20 cellular contexts compared by ENCODE assay signal in genomic region chr9:88925471-88925870, GRCh38.
DNase-seq lines count a peak whose midpoint lies in the region; FAIRE-seq and TF ChIP-seq lines count a peak whose summit lies in the region.
"Had no signal": no experiment of that assay in that cellular context is flagged by ENCODE, and none has a peak within 500 bp of the region (broad histone marks: within the 10 kb centered on the region; RNA-seq: fewer than 3 reads in every experiment).

No MANE protein-coding gene starts in this region.

- peak overlapping the region; percentile 15 for H3K18ac ChIP-seq in neuronal stem cell (ENCODE audit: low read length)

- H3K14ac ChIP-seq in neuronal stem cell (ENCODE audit: low read length), result no peak overlapping the region

- TF ChIP-seq CTCF in OCI-LY1 (IDR thresholded peaks at IDR 0.05; ENCODE audit: low read length), result no peak

- peaks cover 77 to 87% (median 81%) of the 10 kb centered on the region in 10 experiments for H3K4me1 ChIP-seq in BLaER1 treated with 17β-estradiol and CSF1 and Interleukin-3, amounts not matched to agents 10 nM and 100 nM
- no peaks in the 10 kb centered on the region for H3K4me1 ChIP-seq in GM23248 (ENCODE audit: insufficient read depth)
- H3K4me1 ChIP-seq in OCI-LY1 (ENCODE audit: insufficient read depth, low read length, severe bottlenecking), result peaks cover 79% of the 10 kb centered on the region
- H3K4me1 ChIP-seq in neuronal stem cell (ENCODE audit: control insufficient read depth in 2 of 2, insufficient read depth in 1 of 2, low read depth in 1 of 2, low read length in 2 of 2), result no peaks in the 10 kb centered on the region
- H3K4me1 ChIP-seq: BE2C had no signal

- H3K27ac ChIP-seq in BLaER1 treated with 17β-estradiol and CSF1 and Interleukin-3, amounts not matched to agents 10 nM and 100 nM, result peak overlapping the region in 9 of 11 experiments; percentile 82 to 92 (median 91); a peak in 18 of 22 replicates
- H3K27ac ChIP-seq in GM23248, result no peak overlapping the region
- peak overlapping the region; percentile 98 for H3K27ac ChIP-seq in OCI-LY1 (ENCODE audit: low read depth, low read length, poor library complexity, severe bottlenecking)
- H3K27ac ChIP-seq in neuronal stem cell (replicated peaks; ENCODE audit: low read length), result no peak overlapping the region
- H3K27ac ChIP-seq: RWPE1 had no signal

- H2BK120ac ChIP-seq in neuronal stem cell (ENCODE audit: low read depth, low read length), result no peak overlapping the region

- no peaks in the 10 kb centered on the region for H4K20me1 ChIP-seq in BLaER1 treated with 17β-estradiol and CSF1 and Interleukin-3, amounts not matched to agents 10 nM and 100 nM
- H4K20me1 ChIP-seq in GM23248 (ENCODE audit: insufficient read depth), result no peaks in the 10 kb centered on the region
- no peaks in the 10 kb centered on the region for H4K20me1 ChIP-seq in OCI-LY1 (ENCODE audit: insufficient read depth, low read length)

- no peak for FAIRE-seq in frontal cortex (lab: Jason Lieb, UNC)
- FAIRE-seq: GM12891 had no signal

- H3K79me1 ChIP-seq in neuronal stem cell (ENCODE audit: low read depth, low read length), result no peaks in the 10 kb centered on the region

- no peak overlapping the region for H2AFZ ChIP-seq in GM23248
- no peak overlapping the region for H2AFZ ChIP-seq in OCI-LY1 (ENCODE audit: low read length)
- H2AFZ ChIP-seq in neuronal stem cell (ENCODE audit: low read length), result no peak overlapping the region

- H3K9me3 ChIP-seq in BLaER1 treated with 17β-estradiol and CSF1 and Interleukin-3, amounts not matched to agents 10 nM and 100 nM (replicated peaks in 1 of 11), result peaks cover 4 to 29% (median 6%) of the 10 kb centered on the region in 11 experiments; a peak in 18 of 22 replicates
- H3K9me3 ChIP-seq in GM23248 (ENCODE audit: low read depth) (no peaks in the 10 kb centered on the region), OCI-LY1 (ENCODE audit: low read length) (peaks cover 6% of the 10 kb centered on the region), neuronal stem cell (replicated peaks in 1 of 2; ENCODE audit: control insufficient read depth in 2 of 2, insufficient read depth in 1 of 2, low read depth in 1 of 2, low read length in 2 of 2) (peaks cover 0 to 3% of the 10 kb centered on the region in 2 donors)
- H3K9me3 ChIP-seq: BE2C had no signal

- H3K36me3 ChIP-seq in BLaER1 treated with 17β-estradiol and CSF1 and Interleukin-3, amounts not matched to agents 10 nM and 100 nM, result no peaks in the 10 kb centered on the region; a peak in 1 of 22 replicates
- no peaks in the 10 kb centered on the region for H3K36me3 ChIP-seq in GM23248 (ENCODE audit: low read depth)
- H3K36me3 ChIP-seq in OCI-LY1 (ENCODE audit: insufficient read depth, low read length), result no peaks in the 10 kb centered on the region; the same call in 1 of the 2 replicates
- no peaks in the 10 kb centered on the region for H3K36me3 ChIP-seq in neuronal stem cell (replicated peaks in 1 of 2; ENCODE audit: control insufficient read depth in 2 of 2, insufficient read depth in 2 of 2, low read length in 2 of 2)
- H3K36me3 ChIP-seq: BE2C had no signal

- H3K27me3 ChIP-seq in BLaER1 treated with 17β-estradiol and CSF1 and Interleukin-3, amounts not matched to agents 10 nM and 100 nM, result peaks cover 0 to 40% (median 0%) of the 10 kb centered on the region in 11 experiments; a peak in 4 of 22 replicates
- no peaks in the 10 kb centered on the region for H3K27me3 ChIP-seq in GM23248 (replicated peaks; ENCODE audit: insufficient read depth)
- no peaks in the 10 kb centered on the region for H3K27me3 ChIP-seq in OCI-LY1 (ENCODE audit: insufficient read depth, low read length)
- H3K27me3 ChIP-seq in neuronal stem cell (ENCODE audit: control insufficient read depth in 3 of 3, insufficient read depth in 3 of 3, low read depth in 1 of 3, low read length in 3 of 3), result no peaks in the 10 kb centered on the region
- H3K27me3 ChIP-seq: BE2C had no signal

- H3K9me2 ChIP-seq in GM23248 (ENCODE audit: insufficient read depth) (no peaks in the 10 kb centered on the region), OCI-LY1 (ENCODE audit: low read depth, low read length) (no peaks in the 10 kb centered on the region)

- no peak overlapping the region for H2BK12ac ChIP-seq in neuronal stem cell (ENCODE audit: low read length)

- in situ Hi-C loops in GM23248 (cut with MboI), result no loop called here

- no peak overlapping the region for H2BK5ac ChIP-seq in neuronal stem cell (ENCODE audit: low read length)

- H2AK5ac ChIP-seq in neuronal stem cell (ENCODE audit: low read depth, low read length), result no peak overlapping the region

- DNase-seq in GM23248 (peak; percentile 24), neuronal stem cell (ENCODE audit: low spot score) (no peak), frontal cortex (ENCODE audit: low spot score in 2 of 2) (no peak), NCI-H2029 (lab: John Stamatoyannopoulos, UW) (no peak), NCI-H748 (lab: John Stamatoyannopoulos, UW; ENCODE audit: unreplicated experiment) (no peak)
- no peak for DNase-seq in effector CD8-positive, alpha-beta T cell (lab: John Stamatoyannopoulos, UW)
- DNase-seq: BE2C; CD4-positive, alpha-beta T cell; COR-L47; GF-D8; KG1; NCI-H1105; NCI-H146; NCI-H2029 treated with DMSO at 0.1 percent for 48 hours; NCI-H526 treated with DMSO at 0.1 percent for 48 hours; SHP77 had no signal

- H3K23ac ChIP-seq in neuronal stem cell (ENCODE audit: low read depth, low read length, poor library complexity), result no peak overlapping the region

- H4K8ac ChIP-seq in neuronal stem cell (ENCODE audit: low read depth, low read length), result no peak overlapping the region

- 59 to 60% methylated on average over 4 of the region's 4 CpGs for WGBS in GM23248 (ENCODE audit: low coverage in 1 of 2, low lambda C conversion rate in 2 of 2, missing lambda C conversion rate in 2 of 2), 2 experiments
- no CpG with 5 or more reads among the region's 4 CpGs for WGBS in neuronal stem cell (ENCODE audit: extremely low coverage in 2 of 2, insufficient read length in 2 of 2, insufficient replicate concordance in 1 of 2), 2 donors

- H2BK15ac ChIP-seq in neuronal stem cell (ENCODE audit: low read length), result no peak overlapping the region

- H3K4me3 ChIP-seq in BLaER1 treated with 17β-estradiol and CSF1 and Interleukin-3, amounts not matched to agents 10 nM and 100 nM, result peak overlapping the region in 1 of 10 experiments; percentile 5; a peak in 1 of 20 replicates
- H3K4me3 ChIP-seq in GM23248 (no peak overlapping the region), OCI-LY1 (ENCODE audit: low read depth, low read length, poor library complexity, severe bottlenecking) (no peak overlapping the region), neuronal stem cell (ENCODE audit: low read length in 2 of 2) (no peak overlapping the region)

- H4K91ac ChIP-seq in neuronal stem cell (ENCODE audit: low read depth, low read length, poor library complexity), result no peak overlapping the region

- H3F3A ChIP-seq in GM23248 (ENCODE audit: insufficient read depth) (no peaks in the 10 kb centered on the region), OCI-LY1 (ENCODE audit: insufficient read depth, low read length) (peaks cover 7% of the 10 kb centered on the region)

- H3K4me2 ChIP-seq in BLaER1 treated with 17β-estradiol and CSF1 and Interleukin-3, amounts not matched to agents 10 nM and 100 nM, result peak overlapping the region; percentile 68 to 91 (median 84)
- H3K4me2 ChIP-seq in GM23248 (ENCODE audit: unreplicated experiment) (no peak overlapping the region), OCI-LY1 (ENCODE audit: low read length) (no peak overlapping the region), neuronal stem cell (ENCODE audit: insufficient read depth, low read length, poor library complexity, severe bottlenecking) (no peak overlapping the region)

- H3K9ac ChIP-seq in BLaER1 treated with 17β-estradiol and CSF1 and Interleukin-3, amounts not matched to agents 10 nM and 100 nM, result peak overlapping the region in 3 of 11 experiments; percentile 21 to 39 (median 31); a peak in 3 of 22 replicates
- H3K9ac ChIP-seq in GM23248 (no peak overlapping the region), OCI-LY1 (ENCODE audit: low read length) (peak overlapping the region; percentile 64), neuronal stem cell (ENCODE audit: low read depth, low read length, poor library complexity) (no peak overlapping the region)

- H3K79me2 ChIP-seq in GM23248 (ENCODE audit: insufficient read depth) (no peaks in the 10 kb centered on the region), OCI-LY1 (ENCODE audit: insufficient read depth, low read length) (no peaks in the 10 kb centered on the region)

- no peak overlapping the region for H3K4ac ChIP-seq in neuronal stem cell (ENCODE audit: low read length)

Comparison
In these comparisons a context has a peak if more than half of its experiments do, and no peak if none do; other contexts are left out.
1. H3K27ac ChIP-seq: peak in BLaER1 treated with 17β-estradiol and CSF1 and Interleukin-3, amounts not matched to agents 10 nM and 100 nM (9 of 11) and OCI-LY1 (single experiment); none in GM23248 (single experiment) and neuronal stem cell (single experiment).
2. H3K4me2 ChIP-seq: peak in BLaER1 treated with 17β-estradiol and CSF1 and Interleukin-3, amounts not matched to agents 10 nM and 100 nM (11 of 11); none in GM23248 (single experiment), OCI-LY1 (single experiment) and neuronal stem cell (single experiment).